1 cellular context compared by ENCODE assay signal in genomic region chr9:128429505-128430086, GRCh38.
TF ChIP-seq lines count a peak whose summit lies in the region.

No MANE protein-coding gene starts in this region.

TF ChIP-seq in K562, 482 proteins besides CTCF, POLR2A, EP300 and RAD21:
- TF ChIP-seq ATF3 (IDR thresholded peaks at IDR 0.05) (peak; percentile 17; the same call in 1 of the 2 replicates), ATF3 (CRISPR knock-in tag; conservative IDR thresholded peaks at IDR 0.05) (no peak), CEBPG (CRISPR knock-in tag; IDR thresholded peaks at IDR 0.05) (no peak), CEBPG (tag; conservative IDR thresholded peaks at IDR 0.05 in 1 of 2, IDR thresholded peaks at IDR 0.05 in 1 of 2) (0 out of 4 replicates have a peak, but pooled peaks have one; percentile 14 to 17), NR2C2 (CRISPR knock-in tag; IDR thresholded peaks at IDR 0.05) (no peak), NR2C2 (tag; IDR thresholded peaks at IDR 0.05) (0 out of 2 replicates have a peak, but pooled peaks have one; percentile 4), ZNF668 (CRISPR knock-in tag; IDR thresholded peaks at IDR 0.05) (no peak), CEBPB (tag; IDR thresholded peaks at IDR 0.05) (peak; percentile 55), YY1 (IDR thresholded peaks at IDR 0.05; ENCODE audit: borderline replicate concordance in 1 of 3, control insufficient read depth in 1 of 3, extremely low read depth in 1 of 3, insufficient read depth in 3 of 3, insufficient read length in 1 of 3, insufficient replicate concordance in 2 of 3, low read depth in 1 of 3, low read length in 2 of 3) (peak in 1 of 3 experiments; percentile 62), ZBTB33 (CRISPR knock-in tag; IDR thresholded peaks at IDR 0.05) (peak; percentile 33; the same call in 1 of the 2 replicates), EWSR1 (IDR thresholded peaks at IDR 0.05; ENCODE audit: borderline replicate concordance, low read depth, partially characterized antibody) (no peak)
